ENCODE assay signal across 6 cellular contexts in genomic region chr11:67630943-67631331, GRCh38.
DNase-seq lines count a peak whose midpoint lies in the region; ATAC-seq and TF ChIP-seq lines count a peak whose summit lies in the region.

No MANE protein-coding gene starts in this region.

- H3K27ac ChIP-seq in DND-41 (ENCODE audit: low read length) (peak overlapping the region; percentile 97), mucosa of rectum (ENCODE audit: low read depth in 2 of 2, low read length in 2 of 2) (peak overlapping the region; percentile 96 to 98)

- ATAC-seq in DND-41 (ENCODE audit: insufficient read depth, low read depth): no peak
- ATAC-seq in activated naive CD8-positive, alpha-beta T cell treated with anti-CD3 and anti-CD28 coated beads, Interleukin-2, amount 50 U/mL, for 24 hours: no peak
- no peak for ATAC-seq in GM21447 (IDR thresholded peaks at IDR 0.05; ENCODE audit: unreplicated experiment)

- H3K36me3 ChIP-seq in DND-41 (ENCODE audit: insufficient read depth, low read length): peaks cover 25% of the 10 kb centered on the region
- H3K36me3 ChIP-seq in mucosa of rectum (ENCODE audit: control insufficient read depth in 2 of 2, insufficient read depth in 2 of 2, low read length in 2 of 2): no peaks in the 10 kb centered on the region

- H3K79me2 ChIP-seq in DND-41 (ENCODE audit: insufficient read depth, low read length): peaks cover 25% of the 10 kb centered on the region

- H3K9ac ChIP-seq in DND-41 (ENCODE audit: low read depth, low read length): peak overlapping the region; percentile 90
- H3K9ac ChIP-seq in mucosa of rectum (ENCODE audit: low read depth in 1 of 2, low read length in 2 of 2): peak overlapping the region; percentile 88 to 94

- H3K27me3 ChIP-seq in DND-41 (ENCODE audit: insufficient read depth, low read length, poor library complexity) (no peaks in the 10 kb centered on the region), mucosa of rectum (ENCODE audit: control insufficient read depth in 2 of 2, insufficient read depth in 2 of 2, low read length in 2 of 2) (no peaks in the 10 kb centered on the region)

- no peak for DNase-seq in DND-41
- DNase-seq in activated naive CD8-positive, alpha-beta T cell treated with anti-CD3 and anti-CD28 coated beads, Interleukin-2, amount 50 U/mL, for 24 hours: no peak
- no peak for DNase-seq in NCI-H510A treated with DMSO at 0.1 percent for 48 hours (lab: John Stamatoyannopoulos, UW)
- DNase-seq in NCI-H187 treated with DMSO at 0.1 percent for 48 hours (lab: John Stamatoyannopoulos, UW): no peak

- H3K4me1 ChIP-seq in DND-41 (ENCODE audit: insufficient read depth, low read length) (peaks cover 57% of the 10 kb centered on the region), mucosa of rectum (ENCODE audit: control insufficient read depth in 2 of 2, insufficient read depth in 2 of 2, low read length in 2 of 2) (peaks cover 35 to 58% of the 10 kb centered on the region in 2 donors)

- H4K20me1 ChIP-seq in DND-41 (ENCODE audit: insufficient read depth, low read length): no peaks in the 10 kb centered on the region

- no peaks in the 10 kb centered on the region for H3K9me3 Mint-ChIP-seq in activated naive CD8-positive, alpha-beta T cell treated with anti-CD3 and anti-CD28 coated beads, Interleukin-2, amount 50 U/mL, for 24 hours

- H3K27me3 Mint-ChIP-seq in activated naive CD8-positive, alpha-beta T cell treated with anti-CD3 and anti-CD28 coated beads, Interleukin-2, amount 50 U/mL, for 24 hours: no peaks in the 10 kb centered on the region

- TF ChIP-seq CTCF in DND-41 (IDR thresholded peaks at IDR 0.05; ENCODE audit: borderline replicate concordance, extremely low read depth, low read length, poor library complexity, severe bottlenecking): no peak

- peak overlapping the region; percentile 98 for H3K4me2 ChIP-seq in DND-41 (ENCODE audit: insufficient read depth, low read length)

- peaks cover 5% of the 10 kb centered on the region for H3K4me1 Mint-ChIP-seq in activated naive CD8-positive, alpha-beta T cell treated with anti-CD3 and anti-CD28 coated beads, Interleukin-2, amount 50 U/mL, for 24 hours

- H3K27ac Mint-ChIP-seq in activated naive CD8-positive, alpha-beta T cell treated with anti-CD3 and anti-CD28 coated beads, Interleukin-2, amount 50 U/mL, for 24 hours: peak overlapping the region; percentile 53

- H3K9me3 ChIP-seq in DND-41 (ENCODE audit: insufficient read depth, low read length, severe bottlenecking): no peaks in the 10 kb centered on the region
- no peaks in the 10 kb centered on the region for H3K9me3 ChIP-seq in mucosa of rectum (ENCODE audit: control insufficient read depth in 2 of 2, low read length in 2 of 2)

- peaks cover 5% of the 10 kb centered on the region for H3K36me3 Mint-ChIP-seq in activated naive CD8-positive, alpha-beta T cell treated with anti-CD3 and anti-CD28 coated beads, Interleukin-2, amount 50 U/mL, for 24 hours (ENCODE audit: low read depth)

- peak overlapping the region; percentile 75 for H3K4me3 Mint-ChIP-seq in activated naive CD8-positive, alpha-beta T cell treated with anti-CD3 and anti-CD28 coated beads, Interleukin-2, amount 50 U/mL, for 24 hours

- peak overlapping the region; percentile 45 to 84 for H3K4me3 ChIP-seq in DND-41 (ENCODE audit: low read depth in 1 of 2, low read length in 2 of 2)
- H3K4me3 ChIP-seq in mucosa of rectum (ENCODE audit: low read length in 2 of 2): peak overlapping the region; percentile 78 to 87

- H2AFZ ChIP-seq in DND-41 (ENCODE audit: low read depth, low read length): peak overlapping the region; percentile 92
